14 cellular contexts compared by ENCODE assay signal in genomic region chr2:194103941-194104655, GRCh38.
A peak's percentile ranks its signal among the peaks of the same experiment; 100 is the strongest.
DNase-seq lines count a peak whose midpoint lies in the region; ATAC-seq and TF ChIP-seq lines count a peak whose summit lies in the region.
"Had no signal": no experiment of that assay in that cellular context is flagged by ENCODE, and none has a peak within 500 bp of the region (broad histone marks: within the 10 kb centered on the region; RNA-seq: fewer than 3 reads in every experiment).

No MANE protein-coding gene starts in this region.

- H3K27ac Mint-ChIP-seq in endothelial cell (ENCODE audit: unreplicated experiment): no peak overlapping the region
- H3K27ac Mint-ChIP-seq: activated T-cell treated with anti-CD3 and anti-CD28 coated beads, Interleukin-2, amount 50 U/mL, for 72 hours; nephron had no signal

- in situ Hi-C loops in GM13977 (cut with MboI; ENCODE audit: low pct_unique_long_range_greater_than_20kb, low sequenced_read_pairs, unreplicated experiment): no loop called here

- DNase-seq in epithelial cell of esophagus (ENCODE audit: low read depth): peak; percentile 54
- DNase-seq in lower lobe of right lung: no peak
- DNase-seq in GOT3 (lab: John Stamatoyannopoulos, UW): no peak
- DNase-seq in endothelial cell (ENCODE audit: low spot score): no peak
- no peak for DNase-seq in GM13977 (ENCODE audit: low spot score)
- DNase-seq: activated T-cell treated with anti-CD3 and anti-CD28 coated beads, Interleukin-2, amount 50 U/mL, for 72 hours; NCI-H2029 treated with DMSO at 0.1 percent for 48 hours had no signal

- no peaks in the 10 kb centered on the region for H3K36me3 ChIP-seq in lower lobe of right lung
- H3K36me3 ChIP-seq: vagina had no signal

- no peaks in the 10 kb centered on the region for H3K27me3 Mint-ChIP-seq in endothelial cell (ENCODE audit: unreplicated experiment)
- H3K27me3 Mint-ChIP-seq: IgD-negative memory B cell had no signal

- H3K4me3 ChIP-seq in epithelial cell of esophagus (ENCODE audit: low read length): no peak overlapping the region
- no peak overlapping the region for H3K4me3 ChIP-seq in lower lobe of right lung
- H3K4me3 ChIP-seq: smooth muscle cell, vagina had no signal

- H3K4me1 Mint-ChIP-seq in endothelial cell (ENCODE audit: unreplicated experiment): no peaks in the 10 kb centered on the region

- no peaks in the 10 kb centered on the region for H3K9me3 ChIP-seq in lower lobe of right lung
- H3K9me3 ChIP-seq: vagina had no signal

- no peak overlapping the region for H3K27ac ChIP-seq in lower lobe of right lung
- H3K27ac ChIP-seq: vagina had no signal

- ATAC-seq in GM18870 (IDR thresholded peaks at IDR 0.05; ENCODE audit: unreplicated experiment) (peak; percentile 9), GM21717 (IDR thresholded peaks at IDR 0.05; ENCODE audit: unreplicated experiment) (peak; percentile 7), HG03520 (IDR thresholded peaks at IDR 0.05; ENCODE audit: unreplicated experiment) (peak; percentile 10), lower lobe of right lung (no peak)
- ATAC-seq: activated T-cell treated with anti-CD3 and anti-CD28 coated beads, Interleukin-2, amount 50 U/mL, for 72 hours had no signal

- no peak overlapping the region for H3K4me3 Mint-ChIP-seq in endothelial cell (ENCODE audit: unreplicated experiment)
- H3K4me3 Mint-ChIP-seq: activated T-cell treated with anti-CD3 and anti-CD28 coated beads, Interleukin-2, amount 50 U/mL, for 72 hours; nephron had no signal

- H3K27me3 ChIP-seq in lower lobe of right lung (ENCODE audit: low read depth): no peaks in the 10 kb centered on the region
- H3K27me3 ChIP-seq: vagina had no signal

- no peaks in the 10 kb centered on the region for H3K9me3 Mint-ChIP-seq in endothelial cell (ENCODE audit: unreplicated experiment)
- H3K9me3 Mint-ChIP-seq: activated T-cell treated with anti-CD3 and anti-CD28 coated beads, Interleukin-2, amount 50 U/mL, for 72 hours; IgD-negative memory B cell; nephron had no signal

- intact Hi-C loops in lower lobe of right lung (cut with DNase I): no loop called here

- H3K4me1 ChIP-seq in lower lobe of right lung: no peaks in the 10 kb centered on the region
- H3K4me1 ChIP-seq: vagina had no signal

- TF ChIP-seq CTCF in epithelial cell of esophagus (IDR thresholded peaks at IDR 0.05; ENCODE audit: insufficient read depth, low read depth, low read length, missing control alignments): no peak
- TF ChIP-seq CTCF in lower lobe of right lung (IDR thresholded peaks at IDR 0.05): no peak
- TF ChIP-seq CTCF in endothelial cell (IDR thresholded peaks at IDR 0.05; ENCODE audit: unreplicated experiment): no peak
- no peak for TF ChIP-seq CTCF in GM13977 (IDR thresholded peaks at IDR 0.05; ENCODE audit: extremely low read depth, insufficient read depth, missing control alignments)

- H3K36me3 Mint-ChIP-seq in endothelial cell (ENCODE audit: low read depth, unreplicated experiment): no peaks in the 10 kb centered on the region
- H3K36me3 Mint-ChIP-seq: IgD-negative memory B cell had no signal

Comparison
In these comparisons a context has a peak if more than half of its experiments do, and no peak if none do; other contexts are left out.
1. ATAC-seq: peak in GM18870 (single experiment), GM21717 (single experiment) and HG03520 (single experiment); none in lower lobe of right lung (0 of 2).